10 cellular contexts compared by ENCODE assay signal in the genomic region with DNA sequence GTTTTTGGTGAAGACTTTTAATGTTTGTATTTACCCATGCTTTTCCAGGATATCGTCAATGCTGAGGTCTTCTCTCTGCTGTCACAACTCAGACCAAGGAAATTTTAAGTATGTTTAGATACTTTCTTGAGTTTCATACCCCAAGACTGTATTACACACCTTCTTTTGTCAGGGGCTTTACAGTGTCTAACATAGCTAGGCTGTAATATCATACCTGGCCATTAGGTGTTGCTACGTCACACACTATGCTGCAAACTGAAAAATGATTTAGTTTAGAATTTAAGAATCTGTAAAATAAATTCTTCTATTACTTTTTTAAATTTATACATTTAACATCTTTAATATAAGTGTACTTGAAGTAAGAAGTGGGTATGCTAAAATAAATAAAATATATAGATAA.
DNase-seq lines count a peak whose midpoint lies in the region; FAIRE-seq and TF ChIP-seq lines count a peak whose summit lies in the region.
"Had no signal": no experiment of that assay in that cellular context is flagged by ENCODE, and none has a peak within 500 bp of the region (broad histone marks: within the 10 kb centered on the region; RNA-seq: fewer than 3 reads in every experiment).

No MANE protein-coding gene starts in this region.

- H3K27me3 ChIP-seq in astrocyte (ENCODE audit: insufficient read depth, low read length), result no peaks in the 10 kb centered on the region
- no peaks in the 10 kb centered on the region for H3K27me3 ChIP-seq in liver (ENCODE audit: control insufficient read depth in 4 of 4, insufficient read depth in 4 of 4, low read length in 3 of 4)

- no peak overlapping the region for H3K27ac ChIP-seq in astrocyte (ENCODE audit: low read depth, low read length)
- no peak overlapping the region for H3K27ac ChIP-seq in liver (ENCODE audit: low read depth in 1 of 2, low read length in 2 of 2)

- peaks cover 26% of the 10 kb centered on the region for H3K4me1 Mint-ChIP-seq in HFFc6 (ENCODE audit: low read depth)
- peaks cover 11% of the 10 kb centered on the region for H3K4me1 Mint-ChIP-seq in astrocyte (ENCODE audit: low read depth, unreplicated experiment)

- WGBS in liver, result 95% methylated on average over 2 of the region's 2 CpGs

- no peak overlapping the region for H3K4me3 Mint-ChIP-seq in HFFc6
- no peak overlapping the region for H3K4me3 Mint-ChIP-seq in astrocyte (ENCODE audit: unreplicated experiment)
- H3K4me3 Mint-ChIP-seq: activated B cell treated with CpG ODN at 0.5 μM for 24 hours had no signal

- H3K36me3 Mint-ChIP-seq in HFFc6 (ENCODE audit: low read depth), result peaks cover 2% of the 10 kb centered on the region; the same call in 1 of the 2 replicates
- H3K36me3 Mint-ChIP-seq in astrocyte (ENCODE audit: low read depth, unreplicated experiment), result no peaks in the 10 kb centered on the region

- no peak overlapping the region for H2AFZ ChIP-seq in astrocyte (ENCODE audit: low read depth, low read length)

- H3K27ac Mint-ChIP-seq in HFFc6 (no peak overlapping the region), astrocyte (ENCODE audit: unreplicated experiment) (no peak overlapping the region)
- H3K27ac Mint-ChIP-seq: activated B cell treated with CpG ODN at 0.5 μM for 24 hours had no signal

- H3K4me1 ChIP-seq in astrocyte (ENCODE audit: insufficient read depth, low read length) (no peaks in the 10 kb centered on the region), liver (ENCODE audit: control insufficient read depth in 4 of 4, insufficient read depth in 4 of 4, low read length in 3 of 4) (no peaks in the 10 kb centered on the region)

- H4K20me1 ChIP-seq in astrocyte (ENCODE audit: insufficient read depth, low read length), result no peaks in the 10 kb centered on the region

- DNase-seq in ELR (ENCODE audit: low read depth) (peak; percentile 8), HFFc6 (no peak), astrocyte (ENCODE audit: low read depth) (no peak), NCI-H526 treated with DMSO at 0.1 percent for 48 hours (lab: John Stamatoyannopoulos, UW) (no peak), mesenteric fat pad (ENCODE audit: low spot score) (no peak), NCI-H1092 treated with DMSO at 0.1 percent for 48 hours (lab: John Stamatoyannopoulos, UW) (no peak), NCI-H1417 treated with DMSO at 0.1 percent for 48 hours (lab: John Stamatoyannopoulos, UW) (no peak)
- DNase-seq: activated B cell treated with CpG ODN at 0.5 μM for 24 hours, activated gamma-delta T cell treated with Interleukin-2 at 50 U/mL for 16 hours had no signal

- H3K4me3 ChIP-seq in astrocyte (ENCODE audit: insufficient read depth, low read depth, low read length), result no peak overlapping the region
- no peak overlapping the region for H3K4me3 ChIP-seq in liver (ENCODE audit: low read depth in 1 of 3, low read length in 3 of 3)

- H3K79me2 ChIP-seq in astrocyte (ENCODE audit: insufficient read depth, low read length), result no peaks in the 10 kb centered on the region

- TF ChIP-seq CTCF in HFFc6 (IDR thresholded peaks at IDR 0.05) (peak; percentile 81), astrocyte (IDR thresholded peaks at IDR 0.05; ENCODE audit: insufficient read depth, low read depth, low read length) (peak; percentile 21), liver (IDR thresholded peaks at IDR 0.05; ENCODE audit: low read depth, low read length, missing input control) (no peak)

- peak; percentile 33 to 36 for TF ChIP-seq RAD21 in liver (IDR thresholded peaks at IDR 0.05)

- H3K4me2 ChIP-seq in astrocyte (ENCODE audit: low read length), result no peak overlapping the region

- no peaks in the 10 kb centered on the region; the same call in 1 of the 2 replicates for H3K27me3 Mint-ChIP-seq in HFFc6 (ENCODE audit: insufficient read depth)
- H3K27me3 Mint-ChIP-seq in astrocyte (ENCODE audit: low read depth, unreplicated experiment), result no peaks in the 10 kb centered on the region

- no peaks in the 10 kb centered on the region for H3K36me3 ChIP-seq in astrocyte (ENCODE audit: insufficient read depth, low read length)
- no peaks in the 10 kb centered on the region for H3K36me3 ChIP-seq in liver (ENCODE audit: control insufficient read depth in 4 of 4, insufficient read depth in 3 of 4, low read depth in 1 of 4, low read length in 3 of 4)

- H3K9me3 ChIP-seq in astrocyte (ENCODE audit: insufficient read depth, low read depth, low read length), result no peaks in the 10 kb centered on the region
- no peaks in the 10 kb centered on the region for H3K9me3 ChIP-seq in liver (ENCODE audit: control insufficient read depth in 4 of 4, low read length in 3 of 4)

- H3K9me3 Mint-ChIP-seq in HFFc6 (no peaks in the 10 kb centered on the region), astrocyte (ENCODE audit: unreplicated experiment) (peaks cover 2% of the 10 kb centered on the region)
- H3K9me3 Mint-ChIP-seq: activated B cell treated with CpG ODN at 0.5 μM for 24 hours had no signal

- H3K9ac ChIP-seq in astrocyte (ENCODE audit: low read length), result no peak overlapping the region
- H3K9ac ChIP-seq in liver (ENCODE audit: low read depth in 1 of 2, low read length in 2 of 2), result no peak overlapping the region

- no peak for FAIRE-seq in astrocyte (lab: Jason Lieb, UNC)

TF ChIP-seq in liver, 16 proteins besides CTCF, POLR2A, EP300 and RAD21:
- TF ChIP-seq FOXA1 (IDR thresholded peaks at IDR 0.05) (no peak), RXRA (IDR thresholded peaks at IDR 0.05) (no peak), GABPA (IDR thresholded peaks at IDR 0.05 in 1 of 2, conservative IDR thresholded peaks at IDR 0.05 in 1 of 2) (no peak), EGR1 (IDR thresholded peaks at IDR 0.05; ENCODE audit: low read depth in 2 of 2) (no peak), NR2F2 (IDR thresholded peaks at IDR 0.05) (no peak), HNF4A (conservative IDR thresholded peaks at IDR 0.05) (no peak), YY1 (IDR thresholded peaks at IDR 0.05) (no peak), FOXA2 (IDR thresholded peaks at IDR 0.05) (no peak), HNF4G (IDR thresholded peaks at IDR 0.05) (no peak), JUND (IDR thresholded peaks at IDR 0.05) (no peak), SP1 (IDR thresholded peaks at IDR 0.05) (no peak), ATF3 (IDR thresholded peaks at IDR 0.05) (no peak)
- TF ChIP-seq, protein P1, sequence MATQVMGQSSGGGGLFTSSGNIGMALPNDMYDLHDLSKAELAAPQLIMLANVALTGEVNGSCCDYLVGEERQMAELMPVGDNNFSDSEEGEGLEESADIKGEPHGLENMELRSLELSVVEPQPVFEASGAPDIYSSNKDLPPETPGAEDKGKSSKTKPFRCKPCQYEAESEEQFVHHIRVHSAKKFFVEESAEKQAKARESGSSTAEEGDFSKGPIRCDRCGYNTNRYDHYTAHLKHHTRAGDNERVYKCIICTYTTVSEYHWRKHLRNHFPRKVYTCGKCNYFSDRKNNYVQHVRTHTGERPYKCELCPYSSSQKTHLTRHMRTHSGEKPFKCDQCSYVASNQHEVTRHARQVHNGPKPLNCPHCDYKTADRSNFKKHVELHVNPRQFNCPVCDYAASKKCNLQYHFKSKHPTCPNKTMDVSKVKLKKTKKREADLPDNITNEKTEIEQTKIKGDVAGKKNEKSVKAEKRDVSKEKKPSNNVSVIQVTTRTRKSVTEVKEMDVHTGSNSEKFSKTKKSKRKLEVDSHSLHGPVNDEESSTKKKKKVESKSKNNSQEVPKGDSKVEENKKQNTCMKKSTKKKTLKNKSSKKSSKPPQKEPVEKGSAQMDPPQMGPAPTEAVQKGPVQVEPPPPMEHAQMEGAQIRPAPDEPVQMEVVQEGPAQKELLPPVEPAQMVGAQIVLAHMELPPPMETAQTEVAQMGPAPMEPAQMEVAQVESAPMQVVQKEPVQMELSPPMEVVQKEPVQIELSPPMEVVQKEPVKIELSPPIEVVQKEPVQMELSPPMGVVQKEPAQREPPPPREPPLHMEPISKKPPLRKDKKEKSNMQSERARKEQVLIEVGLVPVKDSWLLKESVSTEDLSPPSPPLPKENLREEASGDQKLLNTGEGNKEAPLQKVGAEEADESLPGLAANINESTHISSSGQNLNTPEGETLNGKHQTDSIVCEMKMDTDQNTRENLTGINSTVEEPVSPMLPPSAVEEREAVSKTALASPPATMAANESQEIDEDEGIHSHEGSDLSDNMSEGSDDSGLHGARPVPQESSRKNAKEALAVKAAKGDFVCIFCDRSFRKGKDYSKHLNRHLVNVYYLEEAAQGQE (IDR thresholded peaks at IDR 0.05), result no peak
- TF ChIP-seq, protein P2, sequence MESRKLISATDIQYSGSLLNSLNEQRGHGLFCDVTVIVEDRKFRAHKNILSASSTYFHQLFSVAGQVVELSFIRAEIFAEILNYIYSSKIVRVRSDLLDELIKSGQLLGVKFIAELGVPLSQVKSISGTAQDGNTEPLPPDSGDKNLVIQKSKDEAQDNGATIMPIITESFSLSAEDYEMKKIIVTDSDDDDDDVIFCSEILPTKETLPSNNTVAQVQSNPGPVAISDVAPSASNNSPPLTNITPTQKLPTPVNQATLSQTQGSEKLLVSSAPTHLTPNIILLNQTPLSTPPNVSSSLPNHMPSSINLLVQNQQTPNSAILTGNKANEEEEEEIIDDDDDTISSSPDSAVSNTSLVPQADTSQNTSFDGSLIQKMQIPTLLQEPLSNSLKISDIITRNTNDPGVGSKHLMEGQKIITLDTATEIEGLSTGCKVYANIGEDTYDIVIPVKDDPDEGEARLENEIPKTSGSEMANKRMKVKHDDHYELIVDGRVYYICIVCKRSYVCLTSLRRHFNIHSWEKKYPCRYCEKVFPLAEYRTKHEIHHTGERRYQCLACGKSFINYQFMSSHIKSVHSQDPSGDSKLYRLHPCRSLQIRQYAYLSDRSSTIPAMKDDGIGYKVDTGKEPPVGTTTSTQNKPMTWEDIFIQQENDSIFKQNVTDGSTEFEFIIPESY (IDR thresholded peaks at IDR 0.05), result no peak
